28 cellular contexts compared by ENCODE assay signal in the genomic region with DNA sequence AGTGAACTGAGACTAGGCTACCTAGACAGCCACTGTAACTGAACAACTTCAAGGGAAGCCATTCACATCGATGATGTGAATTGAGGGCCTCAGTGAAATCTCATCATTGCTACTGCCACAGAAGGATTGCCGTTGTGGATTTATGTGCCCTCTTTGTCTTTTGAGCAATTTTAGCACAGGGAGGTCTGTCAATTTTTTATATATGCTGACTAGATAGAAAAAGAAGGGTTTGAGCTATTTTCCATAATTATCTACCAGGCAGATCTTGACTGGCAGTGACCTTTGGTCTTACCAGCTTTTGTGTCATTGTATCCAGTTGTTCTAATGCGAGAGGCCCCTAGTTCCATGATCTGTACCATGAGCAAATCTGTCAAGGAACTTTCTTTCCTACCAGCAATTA.
"Had no signal": no experiment of that assay in that cellular context is flagged by ENCODE, and none has a peak within 500 bp of the region (broad histone marks: within the 10 kb centered on the region; RNA-seq: fewer than 3 reads in every experiment).

No MANE protein-coding gene starts in this region.

- ATAC-seq: activated T-helper 17 cell treated with anti-CD3 and anti-CD28 coated beads, Interleukin-2, amount 50 U/mL, for 72 hours; left lobe of liver; lower lobe of right lung; natural killer cell; right cardiac atrium had no signal

- DNase-seq: activated CD4-positive, alpha-beta memory T cell treated with anti-CD3 and anti-CD28 coated beads, Interleukin-2, amount 10 ng/mL, durations not matched to agents 7 days and 5 days; activated CD4-positive, alpha-beta T cell treated with anti-CD3 and anti-CD28 coated beads, Interleukin-2, amount 10 ng/mL, durations not matched to agents 24 days and 14 days; activated CD4-positive, CD25-positive, alpha-beta regulatory T cell treated with anti-CD3 and anti-CD28 coated beads, Interleukin-2, amount 50 U/mL, for 72 hours; activated CD8-positive, alpha-beta memory T cell treated with anti-CD3 and anti-CD28 coated beads, Interleukin-2, amount 50 U/mL, for 48 hours; activated gamma-delta T cell treated with Interleukin-2 at 50 U/mL for 16 hours; activated naive CD4-positive, alpha-beta T cell treated with anti-CD3 and anti-CD28 coated beads, Interleukin-2, amount 50 U/mL, for 16 hours; activated T-cell treated with anti-CD3 and anti-CD28 coated beads, Interleukin-2, amount 50 U/mL, for 24 hours; amniotic stem cell; dermis blood vessel endothelial cell; effector CD4-positive, alpha-beta T cell; esophagus squamous epithelium; foreskin melanocyte; kidney glomerular epithelial cell; lower lobe of right lung; mesendoderm; natural killer cell; right cardiac atrium; spleen; stimulated activated naive CD4-positive, alpha-beta T cell treated with Interleukin-2 at 50 U/mL for 16 hours; testis; transverse colon; uterus had no signal

- H3K27ac Mint-ChIP-seq: activated CD4-positive, alpha-beta memory T cell treated with anti-CD3 and anti-CD28 coated beads, Interleukin-2, amount 10 ng/mL, durations not matched to agents 7 days and 5 days; activated CD4-positive, alpha-beta T cell treated with anti-CD3 and anti-CD28 coated beads, Interleukin-2, amount 10 ng/mL, durations not matched to agents 24 days and 14 days; activated T-cell treated with anti-CD3 and anti-CD28 coated beads, Interleukin-2, amount 50 U/mL, for 24 hours; activated T-helper 17 cell treated with anti-CD3 and anti-CD28 coated beads, Interleukin-2, amount 50 U/mL, for 72 hours; natural killer cell had no signal

- H3K27me3 Mint-ChIP-seq: activated CD4-positive, alpha-beta memory T cell treated with anti-CD3 and anti-CD28 coated beads, Interleukin-2, amount 10 ng/mL, durations not matched to agents 7 days and 5 days; activated CD4-positive, alpha-beta T cell treated with anti-CD3 and anti-CD28 coated beads, Interleukin-2, amount 10 ng/mL, durations not matched to agents 24 days and 14 days; activated T-cell treated with anti-CD3 and anti-CD28 coated beads, Interleukin-2, amount 50 U/mL, for 24 hours; activated T-helper 17 cell treated with anti-CD3 and anti-CD28 coated beads, Interleukin-2, amount 50 U/mL, for 72 hours; central memory CD8-positive, alpha-beta T cell had no signal

- H3K27ac ChIP-seq: breast epithelium, epithelial cell of prostate, esophagus squamous epithelium, lower lobe of right lung, spleen, testis, transverse colon, uterus had no signal

- H3K4me3 ChIP-seq: breast epithelium, esophagus squamous epithelium, lower lobe of right lung, spleen, testis, transverse colon, uterus had no signal

- H3K27me3 ChIP-seq: breast epithelium, esophagus squamous epithelium, spleen, testis, transverse colon, uterus had no signal

- H3K4me3 Mint-ChIP-seq: activated CD4-positive, alpha-beta memory T cell treated with anti-CD3 and anti-CD28 coated beads, Interleukin-2, amount 10 ng/mL, durations not matched to agents 7 days and 5 days; activated CD4-positive, alpha-beta T cell treated with anti-CD3 and anti-CD28 coated beads, Interleukin-2, amount 10 ng/mL, durations not matched to agents 24 days and 14 days; activated T-cell treated with anti-CD3 and anti-CD28 coated beads, Interleukin-2, amount 50 U/mL, for 24 hours; activated T-helper 17 cell treated with anti-CD3 and anti-CD28 coated beads, Interleukin-2, amount 50 U/mL, for 72 hours; central memory CD8-positive, alpha-beta T cell; natural killer cell had no signal

- FAIRE-seq: endometrium had no signal

- H3K4me1 ChIP-seq: breast epithelium, lower lobe of right lung, transverse colon, uterus had no signal

- H3K36me3 Mint-ChIP-seq: natural killer cell had no signal

- H3K4me1 Mint-ChIP-seq: activated CD4-positive, alpha-beta T cell treated with anti-CD3 and anti-CD28 coated beads, Interleukin-2, amount 10 ng/mL, durations not matched to agents 24 days and 14 days had no signal

- H3K36me3 ChIP-seq: breast epithelium, lower lobe of right lung, transverse colon, uterus had no signal

- H3K9me3 Mint-ChIP-seq: activated CD4-positive, alpha-beta memory T cell treated with anti-CD3 and anti-CD28 coated beads, Interleukin-2, amount 10 ng/mL, durations not matched to agents 7 days and 5 days; activated CD4-positive, alpha-beta T cell treated with anti-CD3 and anti-CD28 coated beads, Interleukin-2, amount 10 ng/mL, durations not matched to agents 24 days and 14 days; activated T-cell treated with anti-CD3 and anti-CD28 coated beads, Interleukin-2, amount 50 U/mL, for 24 hours; activated T-helper 17 cell treated with anti-CD3 and anti-CD28 coated beads, Interleukin-2, amount 50 U/mL, for 72 hours; central memory CD8-positive, alpha-beta T cell; natural killer cell had no signal

- H3K9me3 ChIP-seq: breast epithelium, esophagus squamous epithelium, lower lobe of right lung, spleen, testis, transverse colon, uterus had no signal
